1 cellular context compared by ENCODE assay signal in genomic region chr5:138515571-138516275, GRCh38.
TF ChIP-seq lines count a peak whose summit lies in the region.

No MANE protein-coding gene starts in this region.

TF ChIP-seq in K562, 482 proteins besides CTCF, POLR2A, EP300 and RAD21:
- TF ChIP-seq NFIC (IDR thresholded peaks at IDR 0.05) (peak; percentile 20; the same call in 1 of the 2 replicates), CHD4 (IDR thresholded peaks at IDR 0.05; ENCODE audit: insufficient read depth, insufficient replicate concordance, low read depth, low read length, poor library complexity, severe bottlenecking) (no peak)
